In genomic region chrX:154827624-154828408, GRCh38 we compare ENCODE assay signal across 9 cellular contexts. TPM values are rescaled to one million over a fixed set of nuclear protein-coding genes. Genes with fewer than 3 reads are reported as not detected.
DNase-seq lines count a peak whose midpoint lies in the region; ATAC-seq and FAIRE-seq lines count a peak whose summit lies in the region.
"Had no signal": no experiment of that assay in that cellular context is flagged by ENCODE, and none has a peak within 500 bp of the region (broad histone marks: within the 10 kb centered on the region; RNA-seq: fewer than 3 reads in every experiment).

No MANE protein-coding gene starts in this region.

- H3K36me3 Mint-ChIP-seq in activated CD4-positive, alpha-beta T cell treated with anti-CD3 and anti-CD28 coated beads for 36 hours (ENCODE audit: low read depth) = no peaks in the 10 kb centered on the region

- H3K4me1 Mint-ChIP-seq in activated CD4-positive, alpha-beta T cell treated with anti-CD3 and anti-CD28 coated beads for 36 hours = peaks cover 14% of the 10 kb centered on the region

- POLR2A ChIA-PET in activated CD4-positive, alpha-beta T cell treated with anti-CD3 and anti-CD28 coated beads for 36 hours (lab: Charles Lee) = interaction anchor here (1.3 kb wide), 1 partner anchor 52 kb away, joined by 3 read pairs; no protein-coding TSS in a partner anchor

- H4K20me1 ChIP-seq in Karpas-422 (ENCODE audit: insufficient read depth, low read depth, low read length) = no peaks in the 10 kb centered on the region

- H3K9me3 ChIP-seq in Karpas-422 (ENCODE audit: low read length) (no peaks in the 10 kb centered on the region), small intestine (ENCODE audit: control insufficient read depth, low read depth) (no peaks in the 10 kb centered on the region), neuronal stem cell (replicated peaks in 1 of 2; ENCODE audit: control insufficient read depth in 2 of 2, insufficient read depth in 1 of 2, low read depth in 1 of 2, low read length in 2 of 2) (no peaks in the 10 kb centered on the region)

- no peak for FAIRE-seq in small intestine (lab: Jason Lieb, UNC)
- FAIRE-seq: keratinocyte had no signal

- intact Hi-C loops in activated CD4-positive, alpha-beta T cell treated with anti-CD3 and anti-CD28 coated beads for 36 hours (cut with DNase I, micrococcal nuclease) = loop anchor here in 1 of 2 experiments (5.0 kb wide), 1 partner anchor 46 kb away; no protein-coding TSS in a partner anchor

- no peaks in the 10 kb centered on the region for H3K9me2 ChIP-seq in Karpas-422 (replicated peaks; ENCODE audit: insufficient read depth, low read length)

- H3K23ac ChIP-seq in neuronal stem cell (ENCODE audit: low read depth, low read length, poor library complexity) = no peak overlapping the region

- H3K14ac ChIP-seq in neuronal stem cell (ENCODE audit: low read length) = no peak overlapping the region

- peak overlapping the region; percentile 47 for H3K27ac Mint-ChIP-seq in activated CD4-positive, alpha-beta T cell treated with anti-CD3 and anti-CD28 coated beads for 36 hours

- 14 to 40% (median 28%) methylated on average over 5 of the region's 5 CpGs for WGBS in small intestine, 3 donors
- no CpG with 5 or more reads among the region's 5 CpGs for WGBS in neuronal stem cell (ENCODE audit: extremely low coverage in 2 of 2, insufficient read length in 2 of 2, insufficient replicate concordance in 1 of 2), 2 donors

- no peaks in the 10 kb centered on the region for H3K9me3 Mint-ChIP-seq in activated CD4-positive, alpha-beta T cell treated with anti-CD3 and anti-CD28 coated beads for 36 hours (ENCODE audit: low read depth)

- H2AFZ ChIP-seq in Karpas-422 (ENCODE audit: low read length) = peak overlapping the region; percentile 58; the same call in 1 of the 2 replicates
- no peak overlapping the region for H2AFZ ChIP-seq in neuronal stem cell (ENCODE audit: low read length)

- DNase-seq in activated CD4-positive, alpha-beta T cell treated with anti-CD3 and anti-CD28 coated beads for 36 hours = no peak
- no peak for DNase-seq in activated CD4-positive, alpha-beta T cell treated with anti-CD3 and anti-CD28 coated beads for 48 hours
- DNase-seq in Karpas-422 (peak; percentile 85), small intestine (peak; percentile 91), D341Med (ENCODE audit: low spot score) (no peak), neuronal stem cell (ENCODE audit: low spot score) (no peak), globus pallidus (ENCODE audit: low spot score) (no peak)

- H3K4me3 ChIP-seq in Karpas-422 (ENCODE audit: low read length) (peak overlapping the region; percentile 49; the same call in 1 of the 2 replicates), small intestine (ENCODE audit: low read depth in 1 of 2, low read length in 2 of 2) (no peak overlapping the region), neuronal stem cell (ENCODE audit: low read length in 2 of 2) (no peak overlapping the region)

- H3K4me2 ChIP-seq in Karpas-422 (ENCODE audit: low read depth, low read length, poor library complexity, severe bottlenecking) (peak overlapping the region; percentile 63), neuronal stem cell (ENCODE audit: insufficient read depth, low read length, poor library complexity, severe bottlenecking) (no peak overlapping the region)

- H3K27me3 ChIP-seq in Karpas-422 (ENCODE audit: low read length) (no peaks in the 10 kb centered on the region), small intestine (ENCODE audit: control insufficient read depth in 2 of 2, insufficient read depth in 2 of 2, low read length in 2 of 2) (no peaks in the 10 kb centered on the region), neuronal stem cell (ENCODE audit: control insufficient read depth in 3 of 3, insufficient read depth in 3 of 3, low read depth in 1 of 3, low read length in 3 of 3) (peaks cover 0 to 44% (median 0%) of the 10 kb centered on the region in 3 experiments)

- H3K18ac ChIP-seq in neuronal stem cell (ENCODE audit: low read length) = no peak overlapping the region

- H3K36me3 ChIP-seq in Karpas-422 (ENCODE audit: insufficient read depth, low read length) (no peaks in the 10 kb centered on the region), small intestine (ENCODE audit: control insufficient read depth in 2 of 2, insufficient read depth in 2 of 2, low read length in 2 of 2) (no peaks in the 10 kb centered on the region), neuronal stem cell (replicated peaks in 1 of 2; ENCODE audit: control insufficient read depth in 2 of 2, insufficient read depth in 2 of 2, low read length in 2 of 2) (no peaks in the 10 kb centered on the region)

- H3K27me3 Mint-ChIP-seq in activated CD4-positive, alpha-beta T cell treated with anti-CD3 and anti-CD28 coated beads for 36 hours = no peaks in the 10 kb centered on the region

- CTCF ChIA-PET in activated CD4-positive, alpha-beta T cell treated with anti-CD3 and anti-CD28 coated beads for 36 hours (lab: Charles Lee) = interaction anchor here (0.6 to 1.4 kb wide), 2 partner anchors 13 to 85 kb away, joined by 3 to 4 read pairs; no protein-coding TSS in a partner anchor

- no peak overlapping the region for H2AK5ac ChIP-seq in neuronal stem cell (ENCODE audit: low read depth, low read length)

- H3K79me1 ChIP-seq in neuronal stem cell (ENCODE audit: low read depth, low read length) = no peaks in the 10 kb centered on the region

- H3K9ac ChIP-seq in Karpas-422 (ENCODE audit: low read length) (peak overlapping the region; percentile 56), neuronal stem cell (ENCODE audit: low read depth, low read length, poor library complexity) (no peak overlapping the region)

- H3K27ac ChIP-seq in Karpas-422 (ENCODE audit: low read length) (peak overlapping the region; percentile 81), small intestine (ENCODE audit: low read depth in 1 of 2, low read length in 1 of 2) (peak overlapping the region; percentile 93), neuronal stem cell (replicated peaks; ENCODE audit: low read length) (no peak overlapping the region)

- H3K79me2 ChIP-seq in Karpas-422 (ENCODE audit: low read length) = no peaks in the 10 kb centered on the region

- H3K4me3 Mint-ChIP-seq in activated CD4-positive, alpha-beta T cell treated with anti-CD3 and anti-CD28 coated beads for 36 hours = no peak overlapping the region

- H3K4ac ChIP-seq in neuronal stem cell (ENCODE audit: low read length) = no peak overlapping the region

- H3K4me1 ChIP-seq in Karpas-422 (ENCODE audit: low read length) (peaks cover 32% of the 10 kb centered on the region), small intestine (ENCODE audit: control insufficient read depth in 2 of 2, insufficient read depth in 1 of 2, low read depth in 1 of 2, low read length in 1 of 2) (no peaks in the 10 kb centered on the region), neuronal stem cell (ENCODE audit: control insufficient read depth in 2 of 2, insufficient read depth in 1 of 2, low read depth in 1 of 2, low read length in 2 of 2) (no peaks in the 10 kb centered on the region)

- no peak overlapping the region for H2BK15ac ChIP-seq in neuronal stem cell (ENCODE audit: low read length)

- H2BK5ac ChIP-seq in neuronal stem cell (ENCODE audit: low read length) = no peak overlapping the region

- no peak overlapping the region for H2BK120ac ChIP-seq in neuronal stem cell (ENCODE audit: low read depth, low read length)

- H4K91ac ChIP-seq in neuronal stem cell (ENCODE audit: low read depth, low read length, poor library complexity) = no peak overlapping the region

- H4K8ac ChIP-seq in neuronal stem cell (ENCODE audit: low read depth, low read length) = no peak overlapping the region

- H2BK12ac ChIP-seq in neuronal stem cell (ENCODE audit: low read length) = no peak overlapping the region

- ATAC-seq in activated CD4-positive, alpha-beta T cell treated with anti-CD3 and anti-CD28 coated beads for 36 hours = peak; percentile 83
- peak; percentile 87 for ATAC-seq in GM21737 (IDR thresholded peaks at IDR 0.05; ENCODE audit: unreplicated experiment)

RNA-seq across cellular contexts. Expression of gene SMIM9, which starts 6.6 kb away (rescaled TPM):
- not detected for total RNA-seq in activated CD4-positive, alpha-beta T cell treated with anti-CD3 and anti-CD28 coated beads for 36 hours
- total RNA-seq in Karpas-422 (2014; rRNA removed; shearing (Covaris generic); ENCODE audit: low replicate concordance) = not detected in 2 replicates
- polyA plus RNA-seq in small intestine = not detected
- not detected for polyA plus RNA-seq in neuronal stem cell (2013, experiment 1 of 2)
- not detected for polyA plus RNA-seq in neuronal stem cell (2013, experiment 2 of 2)
- polyA plus RNA-seq: keratinocyte had no signal

RNA-seq across cellular contexts. Expression of gene MPP1, which starts 22.5 kb away (rescaled TPM):
- total RNA-seq in activated CD4-positive, alpha-beta T cell treated with anti-CD3 and anti-CD28 coated beads for 36 hours = 10 to 100 TPM; 24.1 to 27.6 TPM
- total RNA-seq in Karpas-422 (2014; rRNA removed; shearing (Covaris generic); ENCODE audit: low replicate concordance) = 5.7 and 10.7 TPM in 2 replicates
- 100 to 1,000 TPM in 2 of 3 donors, 10 to 100 TPM in 1; 35.9 to 199 (median 132) TPM for polyA plus RNA-seq in small intestine
- polyA plus RNA-seq in neuronal stem cell (2013, experiment 1 of 2) = 0.39 TPM
- 0.37 TPM for polyA plus RNA-seq in neuronal stem cell (2013, experiment 2 of 2)

RNA-seq across cellular contexts. Expression of gene F8A1, which starts 58.3 kb away (rescaled TPM):
- 10 to 100 TPM in 1 of 2 experiments, 1 to 10 TPM in 1; 7.9 to 11.5 TPM for total RNA-seq in activated CD4-positive, alpha-beta T cell treated with anti-CD3 and anti-CD28 coated beads for 36 hours
- total RNA-seq in Karpas-422 (2014; rRNA removed; shearing (Covaris generic); ENCODE audit: low replicate concordance) = 8.4 and 9.1 TPM in 2 replicates
- polyA plus RNA-seq in small intestine = 10 to 100 TPM; 13.2 to 39.4 (median 23.8) TPM
- 19.5 TPM for polyA plus RNA-seq in neuronal stem cell (2013, experiment 1 of 2)
- polyA plus RNA-seq in neuronal stem cell (2013, experiment 2 of 2) = 17.8 TPM

Comparison
In these comparisons a context has a peak if more than half of its experiments do, and no peak if none do; other contexts are left out.
1. DNase-seq: peak in Karpas-422 (single experiment) and small intestine (single experiment); none in activated CD4-positive, alpha-beta T cell treated with anti-CD3 and anti-CD28 coated beads for 36 hours (single experiment), activated CD4-positive, alpha-beta T cell treated with anti-CD3 and anti-CD28 coated beads for 48 hours (single experiment), D341Med (single experiment), neuronal stem cell (single experiment) and globus pallidus (single experiment).